10 cellular contexts compared by ENCODE assay signal in genomic region chr2:98463081-98463481, GRCh38. TPM values are rescaled to one million over a fixed set of nuclear protein-coding genes. Genes with fewer than 3 reads are reported as not detected.
DNase-seq lines count a peak whose midpoint lies in the region; ATAC-seq and TF ChIP-seq lines count a peak whose summit lies in the region.
"Had no signal": no experiment of that assay in that cellular context is flagged by ENCODE, and none has a peak within 500 bp of the region (broad histone marks: within the 10 kb centered on the region; RNA-seq: fewer than 3 reads in every experiment).

No MANE protein-coding gene starts in this region.

- DNase-seq in GM12865 (ENCODE audit: low read depth) = peak; percentile 22
- DNase-seq in NAMALWA (ENCODE audit: low spot score) = peak; percentile 16
- no peak for DNase-seq in activated naive CD8-positive, alpha-beta T cell treated with anti-CD3 and anti-CD28 coated beads for 36 hours
- DNase-seq in posterior vena cava (ENCODE audit: low spot score) = peak; percentile 57
- no peak for DNase-seq in stimulated activated CD4-positive, alpha-beta T cell treated with anti-CD3 and anti-CD28 coated beads, Interleukin-1b, Interleukin-23, amount 100 ng/mL, for 48 hours
- no peak for DNase-seq in SW480 (ENCODE audit: low spot score)
- no peak for DNase-seq in Right ventricle myocardium inferior (ENCODE audit: missing footprints)
- DNase-seq: DMS153; kidney; stimulated activated CD4-positive, alpha-beta T cell treated with anti-CD3 and anti-CD28 coated beads, Interleukin-12 subunit alpha, Interleukin-12 subunit beta, amount 100 ng/mL, for 4 hours had no signal

- H3K36me3 Mint-ChIP-seq in activated naive CD8-positive, alpha-beta T cell treated with anti-CD3 and anti-CD28 coated beads for 36 hours = peaks cover 43% of the 10 kb centered on the region

- peaks cover 3% of the 10 kb centered on the region for H3K9me3 Mint-ChIP-seq in activated naive CD8-positive, alpha-beta T cell treated with anti-CD3 and anti-CD28 coated beads for 36 hours

- no peak for TF ChIP-seq CTCF in GM12865 (IDR thresholded peaks at IDR 0.05; ENCODE audit: insufficient read depth, low read depth, low read length, missing control alignments)

- no peak for ATAC-seq in Right ventricle myocardium inferior

- peaks cover 90% of the 10 kb centered on the region for H3K4me1 Mint-ChIP-seq in activated naive CD8-positive, alpha-beta T cell treated with anti-CD3 and anti-CD28 coated beads for 36 hours

- intact Hi-C loops in posterior vena cava (cut with DNase I) = no loop called here
- intact Hi-C loops in Right ventricle myocardium inferior (cut with DNase I) = no loop called here

- peak overlapping the region; percentile 96 for H3K27ac Mint-ChIP-seq in activated naive CD8-positive, alpha-beta T cell treated with anti-CD3 and anti-CD28 coated beads for 36 hours

- H3K4me3 ChIP-seq in GM12865 (ENCODE audit: low read depth, low read length) = no peak overlapping the region

- H3K4me3 Mint-ChIP-seq in activated naive CD8-positive, alpha-beta T cell treated with anti-CD3 and anti-CD28 coated beads for 36 hours = peak overlapping the region; percentile 63

- no peaks in the 10 kb centered on the region for H3K27me3 Mint-ChIP-seq in activated naive CD8-positive, alpha-beta T cell treated with anti-CD3 and anti-CD28 coated beads for 36 hours

RNA-seq across cellular contexts. Expression of gene INPP4A, which starts 18.4 kb away (rescaled TPM):
- total RNA-seq in activated naive CD8-positive, alpha-beta T cell treated with anti-CD3 and anti-CD28 coated beads for 36 hours = 10 to 100 TPM; 31.6 to 31.9 TPM
- total RNA-seq in posterior vena cava = 10 to 100 TPM; 31.5 to 42.9 TPM
- 14.7 TPM for total RNA-seq in Right ventricle myocardium inferior

Comparison
In these comparisons a context has a peak if more than half of its experiments do, and no peak if none do; other contexts are left out.
1. DNase-seq: peak in GM12865 (single experiment), NAMALWA (single experiment) and posterior vena cava (single experiment); none in activated naive CD8-positive, alpha-beta T cell treated with anti-CD3 and anti-CD28 coated beads for 36 hours (single experiment), stimulated activated CD4-positive, alpha-beta T cell treated with anti-CD3 and anti-CD28 coated beads, Interleukin-1b, Interleukin-23, amount 100 ng/mL, for 48 hours (single experiment), SW480 (single experiment) and Right ventricle myocardium inferior (single experiment).